In genomic region chr6:170112583-170112860, GRCh38 we compare ENCODE assay signal across 23 cellular contexts.
DNase-seq lines count a peak whose midpoint lies in the region; ATAC-seq and TF ChIP-seq lines count a peak whose summit lies in the region.
"Had no signal": no experiment of that assay in that cellular context is flagged by ENCODE, and none has a peak within 500 bp of the region (broad histone marks: within the 10 kb centered on the region; RNA-seq: fewer than 3 reads in every experiment).

No MANE protein-coding gene starts in this region.

- no peak for TF ChIP-seq RAD21 in SK-N-SH (IDR thresholded peaks at IDR 0.05; ENCODE audit: low read length)

- H3K4me2 ChIP-seq in SK-N-SH: no peak overlapping the region
- H3K4me2 ChIP-seq: BLaER1 had no signal

- TF ChIP-seq EP300 in SK-N-SH (IDR thresholded peaks at IDR 0.05; ENCODE audit: borderline replicate concordance in 1 of 2, low read depth in 1 of 2, low read length in 1 of 2) (no peak), stomach (IDR thresholded peaks at IDR 0.05) (no peak)

- no CpG with 5 or more reads among the region's 4 CpGs for WGBS in SK-N-SH (ENCODE audit: low lambda C conversion rate)
- 79 to 96% (median 90%) methylated on average over 3 to 4 of the region's 4 CpGs for WGBS in stomach, 5 donors

- intact Hi-C loops in cardiac septum (cut with DNase I) (no loop called here), left cardiac atrium (cut with DNase I) (no loop called here), stomach (cut with DNase I; ENCODE audit: low total_unique reads) (no loop called here)

- H4K20me1 ChIP-seq in SK-N-SH (ENCODE audit: insufficient read depth): no peaks in the 10 kb centered on the region
- H4K20me1 ChIP-seq: BLaER1 had no signal

- H3K4me3 ChIP-seq in SK-N-SH (ENCODE audit: low read depth in 2 of 2, low read length in 1 of 2): no peak overlapping the region
- no peak overlapping the region for H3K4me3 ChIP-seq in stomach
- H3K4me3 ChIP-seq: BLaER1, K562, MG63, Peyer's patch had no signal

- DNase-seq in SK-N-SH (peak; percentile 5), cardiac septum (ENCODE audit: low spot score) (peak; percentile 41), left cardiac atrium (no peak), stomach (peak; percentile 11), T-helper 1 cell (no peak)
- DNase-seq: ACHN; CD4-positive, alpha-beta T cell; COR-L47; DMS 273 treated with DMSO at 0.1 percent for 48 hours; DMS79 treated with DMSO at 0.1 percent for 48 hours; MG63; NCI-H1417; NCI-H1694 treated with DMSO at 0.1 percent for 48 hours; NCI-H2081 treated with DMSO at 0.1 percent for 48 hours; NCI-H446; NCI-H526 had no signal

- ATAC-seq in SK-N-SH treated with all-trans-retinoic acid at 6 μM for 48 hours (no peak), left cardiac atrium (no peak), HG02885 (IDR thresholded peaks at IDR 0.05; ENCODE audit: poor library complexity, unreplicated experiment) (no peak), HG02973 (IDR thresholded peaks at IDR 0.05; ENCODE audit: unreplicated experiment) (no peak)
- ATAC-seq: K562 had no signal

- no peaks in the 10 kb centered on the region for H3F3A ChIP-seq in SK-N-SH (replicated peaks; ENCODE audit: insufficient read depth)

- H3K9me2 ChIP-seq in SK-N-SH: no peaks in the 10 kb centered on the region

- CTCF ChIA-PET in SK-N-SH (lab: Yijun Ruan, JAX): no interaction called here

- no peaks in the 10 kb centered on the region for H3K79me2 ChIP-seq in SK-N-SH (ENCODE audit: insufficient read depth)

- H3K27ac ChIP-seq in SK-N-SH (ENCODE audit: low read depth in 2 of 2, low read length in 1 of 2) (no peak overlapping the region), stomach (no peak overlapping the region)
- H3K27ac ChIP-seq: 22Rv1, BLaER1, Peyer's patch had no signal

- peaks cover 0 to 7% of the 10 kb centered on the region in 2 experiments; a peak in 1 of 4 replicates for H3K4me1 ChIP-seq in SK-N-SH (ENCODE audit: control insufficient read depth in 1 of 2, insufficient read depth in 2 of 2, low read depth in 1 of 2, low read length in 1 of 2)
- no peaks in the 10 kb centered on the region for H3K4me1 ChIP-seq in stomach
- H3K4me1 ChIP-seq: BLaER1, Peyer's patch had no signal

- H3K9ac ChIP-seq in SK-N-SH: no peak overlapping the region
- H3K9ac ChIP-seq: BLaER1 had no signal

- H3K9me3 ChIP-seq in SK-N-SH: no peaks in the 10 kb centered on the region; the same call in 1 of the 2 replicates
- H3K9me3 ChIP-seq in stomach: no peaks in the 10 kb centered on the region
- H3K9me3 ChIP-seq: BLaER1, MG63, Peyer's patch had no signal

- TF ChIP-seq POLR2A in stomach (IDR thresholded peaks at IDR 0.05): no peak

- POLR2A ChIA-PET in SK-N-SH (lab: Yijun Ruan, JAX): no interaction called here

- H3K27me3 ChIP-seq in SK-N-SH (ENCODE audit: insufficient read depth): no peaks in the 10 kb centered on the region
- peaks cover 0 to 7% (median 0%) of the 10 kb centered on the region in 3 donors for H3K27me3 ChIP-seq in stomach
- H3K27me3 ChIP-seq: BLaER1, MG63, Peyer's patch had no signal

- no peak for TF ChIP-seq CTCF in SK-N-SH (IDR thresholded peaks at IDR 0.05)
- no peak for TF ChIP-seq CTCF in stomach (IDR thresholded peaks at IDR 0.05)

- H2AFZ ChIP-seq in SK-N-SH (ENCODE audit: low read depth): no peak overlapping the region

- H3K36me3 ChIP-seq in SK-N-SH (replicated peaks in 1 of 2; ENCODE audit: control insufficient read depth in 1 of 2, insufficient read depth in 2 of 2, low read length in 1 of 2) (no peaks in the 10 kb centered on the region), stomach (no peaks in the 10 kb centered on the region)
- H3K36me3 ChIP-seq: BLaER1, MG63, Peyer's patch had no signal

TF ChIP-seq in SK-N-SH, 30 proteins besides CTCF, POLR2A, EP300 and RAD21:
- TF ChIP-seq ELF1 (IDR thresholded peaks at IDR 0.05) (no peak), RFX5 (IDR thresholded peaks at IDR 0.05; ENCODE audit: low read length) (no peak), USF2 (IDR thresholded peaks at IDR 0.05; ENCODE audit: borderline replicate concordance, low read depth, low read length) (no peak), MEF2A (IDR thresholded peaks at IDR 0.05; ENCODE audit: borderline replicate concordance, low read depth) (no peak), SIN3A (IDR thresholded peaks at IDR 0.05; ENCODE audit: borderline replicate concordance, low read depth, low read length) (no peak), TCF12 (IDR thresholded peaks at IDR 0.05) (no peak), TEAD4 (IDR thresholded peaks at IDR 0.05; ENCODE audit: borderline replicate concordance, insufficient read depth) (no peak), FOXM1 (IDR thresholded peaks at IDR 0.05; ENCODE audit: low read depth) (no peak), RXRA (IDR thresholded peaks at IDR 0.05; ENCODE audit: borderline replicate concordance, low read depth) (no peak), ZBTB33 (IDR thresholded peaks at IDR 0.05; ENCODE audit: borderline replicate concordance, low read depth) (no peak)
TF ChIP-seq in SK-N-SH: peak in this region for 0.

TF ChIP-seq in SK-N-SH treated with all-trans-retinoic acid at 6 μM for 48 hours, 23 proteins besides CTCF, POLR2A, EP300 and RAD21 (continues in another document):
- no peak for TF ChIP-seq PPARA (CRISPR knock-in tag; IDR thresholded peaks at IDR 0.05; ENCODE audit: borderline replicate concordance)
- no peak for TF ChIP-seq ESRRG (CRISPR knock-in tag; IDR thresholded peaks at IDR 0.05)
- TF ChIP-seq ISL1 (CRISPR knock-in tag; IDR thresholded peaks at IDR 0.05): no peak
- TF ChIP-seq RARB (CRISPR knock-in tag; IDR thresholded peaks at IDR 0.05): no peak
- TF ChIP-seq TCF4 (CRISPR knock-in tag; IDR thresholded peaks at IDR 0.05; ENCODE audit: borderline replicate concordance): no peak
- TF ChIP-seq ARNTL (CRISPR knock-in tag; IDR thresholded peaks at IDR 0.05; ENCODE audit: borderline replicate concordance, low read depth): no peak
- TF ChIP-seq CSDC2 (CRISPR knock-in tag; IDR thresholded peaks at IDR 0.05): no peak
- TF ChIP-seq ZFP30 (CRISPR knock-in tag; IDR thresholded peaks at IDR 0.05): no peak
- TF ChIP-seq BACH2 (CRISPR knock-in tag; IDR thresholded peaks at IDR 0.05; ENCODE audit: borderline replicate concordance): no peak
- no peak for TF ChIP-seq PATZ1 (CRISPR knock-in tag; IDR thresholded peaks at IDR 0.05; ENCODE audit: borderline replicate concordance)
- no peak for TF ChIP-seq ZC3H10 (CRISPR knock-in tag; IDR thresholded peaks at IDR 0.05)
- no peak for TF ChIP-seq TSHZ2 (CRISPR knock-in tag; IDR thresholded peaks at IDR 0.05)
- no peak for TF ChIP-seq CSRNP3 (CRISPR knock-in tag; IDR thresholded peaks at IDR 0.05)
- no peak for TF ChIP-seq ZFP3 (CRISPR knock-in tag; IDR thresholded peaks at IDR 0.05)

Comparison
In these comparisons a context has a peak if more than half of its experiments do, and no peak if none do; other contexts are left out.
1. DNase-seq: peak in SK-N-SH (single experiment), cardiac septum (single experiment) and stomach (single experiment); none in left cardiac atrium (single experiment) and T-helper 1 cell (0 of 5).